Comparison of ENCODE assay signal across 20 cellular contexts in the genomic region with DNA sequence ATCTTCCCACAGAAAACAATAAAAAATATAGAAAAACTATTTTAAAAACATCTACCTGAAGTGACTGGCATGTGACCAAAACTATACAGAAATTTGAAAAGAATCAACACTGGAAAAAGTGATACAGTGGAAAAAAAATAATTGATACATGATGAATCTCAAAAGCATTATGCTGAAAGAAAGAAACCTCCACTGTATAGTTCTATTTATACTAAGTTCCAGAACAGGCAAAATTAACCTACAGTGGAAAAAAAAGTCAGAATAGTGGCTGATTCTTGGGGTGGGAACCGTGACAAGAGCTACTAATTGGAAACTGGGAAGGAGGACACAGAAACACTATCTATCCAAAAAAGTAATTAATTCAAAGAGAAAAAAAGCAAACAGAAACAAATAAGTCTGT. TPM values are rescaled to one million over a fixed set of nuclear protein-coding genes. Genes with fewer than 3 reads are reported as not detected.
DNase-seq lines count a peak whose midpoint lies in the region; ATAC-seq, FAIRE-seq and TF ChIP-seq lines count a peak whose summit lies in the region.
"Had no signal": no experiment of that assay in that cellular context is flagged by ENCODE, and none has a peak within 500 bp of the region (broad histone marks: within the 10 kb centered on the region; RNA-seq: fewer than 3 reads in every experiment).

No MANE protein-coding gene starts in this region.

- DNase-seq in T-helper 1 cell (no peak), HepG2 (ENCODE audit: low spot score) (no peak), head of caudate nucleus (no peak)
- no peak for DNase-seq in activated T-cell treated with anti-CD3 and anti-CD28 coated beads, Interleukin-2, amount 50 U/mL, for 72 hours
- no peak for DNase-seq in activated T-cell treated with anti-CD3 and anti-CD28 coated beads, Interleukin-2, amount 50 U/mL, for 48 hours
- DNase-seq: ACHN, BE2C, Calu3, DMS79 treated with DMSO at 0.1 percent for 48 hours, MG63, NCI-H2029, NCI-H446, NCI-H524 treated with DMSO at 0.1 percent for 48 hours, NCI-H774 had no signal

- in situ Hi-C loops in HepG2 (cut with HindIII; ENCODE audit: extremely low pct_ligation_motif_present, low pct_unique_long_range_greater_than_20kb): loop anchor here (10.0 to 25.0 kb wide), 2 partner anchors 349 to 559 kb away; partner anchors contain the start of genes ADO, ARID5B and EGR2

- H2AFZ ChIP-seq in Loucy (ENCODE audit: low read length): no peak overlapping the region
- H2AFZ ChIP-seq in HepG2 (ENCODE audit: low read length): no peak overlapping the region

- POLR2A ChIA-PET in HepG2 (lab: Yijun Ruan, JAX): no interaction called here

- H3K4me2 ChIP-seq in Loucy (ENCODE audit: low read depth, low read length, poor library complexity, severe bottlenecking): peak overlapping the region; percentile 11
- no peak overlapping the region for H3K4me2 ChIP-seq in HepG2 (ENCODE audit: low read depth, low read length)

- no peak for TF ChIP-seq RAD21 in HepG2 (CRISPR knock-in tag; IDR thresholded peaks at IDR 0.05)

- TF ChIP-seq EP300 in HepG2 (IDR thresholded peaks at IDR 0.05; ENCODE audit: low read depth in 2 of 2, low read length in 2 of 2) (no peak), HepG2 (CRISPR knock-in tag; IDR thresholded peaks at IDR 0.05; ENCODE audit: borderline replicate concordance) (no peak)

- H3K9ac ChIP-seq in Loucy (ENCODE audit: low read depth, low read length, poor library complexity, severe bottlenecking) (no peak overlapping the region), HepG2 (ENCODE audit: insufficient read depth, low read depth, low read length) (no peak overlapping the region)

- TF ChIP-seq CTCF in Loucy (conservative IDR thresholded peaks at IDR 0.05; ENCODE audit: low read length) (no peak), HepG2 (CRISPR knock-in tag; IDR thresholded peaks at IDR 0.05) (no peak)

- H3K36me3 Mint-ChIP-seq in T-helper 1 cell treated with Interleukin-12 subunit alpha and Interleukin-12 subunit beta and Interleukin-4 antibody, amounts not matched to agents 30 μg/mL and 1 μg/mL, for 36 hours (ENCODE audit: low read depth): peaks cover 5% of the 10 kb centered on the region
- H3K36me3 Mint-ChIP-seq in activated T-cell treated with anti-CD3 and anti-CD28 coated beads, Interleukin-2, amount 50 U/mL, for 72 hours (ENCODE audit: insufficient read depth in 2 of 2): peaks cover 0 to 8% of the 10 kb centered on the region in 2 donors
- H3K36me3 Mint-ChIP-seq in activated naive CD8-positive, alpha-beta T cell: no peaks in the 10 kb centered on the region

- no peaks in the 10 kb centered on the region for H3K9me3 Mint-ChIP-seq in T-helper 1 cell treated with Interleukin-12 subunit alpha and Interleukin-12 subunit beta and Interleukin-4 antibody, amounts not matched to agents 30 μg/mL and 1 μg/mL, for 36 hours
- no peaks in the 10 kb centered on the region for H3K9me3 Mint-ChIP-seq in activated T-cell treated with anti-CD3 and anti-CD28 coated beads, Interleukin-2, amount 50 U/mL, for 72 hours
- H3K9me3 Mint-ChIP-seq in activated naive CD8-positive, alpha-beta T cell (ENCODE audit: low read depth): peaks cover 9% of the 10 kb centered on the region

- H3K79me2 ChIP-seq in Loucy (ENCODE audit: insufficient read depth, low read length) (peaks cover 89% of the 10 kb centered on the region), HepG2 (ENCODE audit: insufficient read depth, low read length) (peaks cover 2% of the 10 kb centered on the region)

- peak overlapping the region; percentile 38 for H3K27ac Mint-ChIP-seq in T-helper 1 cell treated with Interleukin-12 subunit alpha and Interleukin-12 subunit beta and Interleukin-4 antibody, amounts not matched to agents 30 μg/mL and 1 μg/mL, for 36 hours
- peak overlapping the region; percentile 41 for H3K27ac Mint-ChIP-seq in activated T-cell treated with anti-CD3 and anti-CD28 coated beads, Interleukin-2, amount 50 U/mL, for 72 hours
- peak overlapping the region; percentile 90 for H3K27ac Mint-ChIP-seq in activated naive CD8-positive, alpha-beta T cell

- no peak for TF ChIP-seq POLR2A in HepG2 (IDR thresholded peaks at IDR 0.05; ENCODE audit: insufficient read depth in 1 of 2, low read depth in 2 of 2, low read length in 2 of 2)

- WGBS in HepG2 (ENCODE audit: low lambda C conversion rate): 100% methylated on average over 1 of the region's 1 CpG

- H3F3A ChIP-seq in Loucy (ENCODE audit: low read depth): no peaks in the 10 kb centered on the region

- intact Hi-C loops in HepG2 (cut with micrococcal nuclease; ENCODE audit: unreplicated experiment) (no loop called here), head of caudate nucleus (cut with DNase I) (no loop called here)

- H3K4me3 Mint-ChIP-seq in T-helper 1 cell treated with Interleukin-12 subunit alpha and Interleukin-12 subunit beta and Interleukin-4 antibody, amounts not matched to agents 30 μg/mL and 1 μg/mL, for 36 hours: no peak overlapping the region
- peak overlapping the region; percentile 24 to 53 for H3K4me3 Mint-ChIP-seq in activated T-cell treated with anti-CD3 and anti-CD28 coated beads, Interleukin-2, amount 50 U/mL, for 72 hours
- peak overlapping the region; percentile 1 for H3K4me3 Mint-ChIP-seq in activated naive CD8-positive, alpha-beta T cell

- no peaks in the 10 kb centered on the region for H3K27me3 Mint-ChIP-seq in T-helper 1 cell treated with Interleukin-12 subunit alpha and Interleukin-12 subunit beta and Interleukin-4 antibody, amounts not matched to agents 30 μg/mL and 1 μg/mL, for 36 hours (ENCODE audit: low read depth)
- H3K27me3 Mint-ChIP-seq in activated T-cell treated with anti-CD3 and anti-CD28 coated beads, Interleukin-2, amount 50 U/mL, for 72 hours (ENCODE audit: low read depth): no peaks in the 10 kb centered on the region
- H3K27me3 Mint-ChIP-seq in activated naive CD8-positive, alpha-beta T cell: no peaks in the 10 kb centered on the region

- H3K9me3 ChIP-seq in Loucy (ENCODE audit: insufficient read depth, low read depth, low read length): no peaks in the 10 kb centered on the region
- H3K9me3 ChIP-seq in HepG2 (ENCODE audit: low read length): no peaks in the 10 kb centered on the region
- H3K9me3 ChIP-seq: BE2C, MG63 had no signal

- CTCF ChIA-PET in HepG2 (lab: Yijun Ruan, JAX; ENCODE audit: low intra/inter-chr PET ratio, low total read pairs): no interaction called here

- H3K27me3 ChIP-seq in Loucy (ENCODE audit: insufficient read depth, low read length, poor library complexity, severe bottlenecking): no peaks in the 10 kb centered on the region
- no peaks in the 10 kb centered on the region for H3K27me3 ChIP-seq in HepG2 (ENCODE audit: control insufficient read depth in 1 of 2, insufficient read depth in 2 of 2, low read length in 2 of 2)
- H3K27me3 ChIP-seq: BE2C, MG63 had no signal

- no peaks in the 10 kb centered on the region for H4K20me1 ChIP-seq in Loucy (ENCODE audit: insufficient read depth, low read length, poor library complexity, severe bottlenecking)
- no peaks in the 10 kb centered on the region for H4K20me1 ChIP-seq in HepG2 (ENCODE audit: insufficient read depth, low read length)

- H3K9me2 ChIP-seq in Loucy (replicated peaks; ENCODE audit: low read depth, low read length): no peaks in the 10 kb centered on the region

- H3K36me3 ChIP-seq in Loucy (ENCODE audit: insufficient read depth, low read length): peaks cover 15% of the 10 kb centered on the region
- peaks cover 0 to 2% of the 10 kb centered on the region in 2 experiments; a peak in 1 of 5 replicates for H3K36me3 ChIP-seq in HepG2 (replicated peaks in 1 of 2; ENCODE audit: control insufficient read depth in 1 of 2, insufficient read depth in 2 of 2, low read length in 2 of 2)
- H3K36me3 ChIP-seq: BE2C, MG63 had no signal

- no peak overlapping the region for H3K27ac ChIP-seq in HepG2 (ENCODE audit: extremely low read length, insufficient read depth, low read length)
- H3K27ac ChIP-seq: 22Rv1 had no signal

- H3K4me1 Mint-ChIP-seq in T-helper 1 cell treated with Interleukin-12 subunit alpha and Interleukin-12 subunit beta and Interleukin-4 antibody, amounts not matched to agents 30 μg/mL and 1 μg/mL, for 36 hours (ENCODE audit: low read depth): peaks cover 7% of the 10 kb centered on the region
- H3K4me1 Mint-ChIP-seq in activated T-cell treated with anti-CD3 and anti-CD28 coated beads, Interleukin-2, amount 50 U/mL, for 72 hours (ENCODE audit: low read depth): peaks cover 54% of the 10 kb centered on the region
- H3K4me1 Mint-ChIP-seq in activated naive CD8-positive, alpha-beta T cell (ENCODE audit: low read depth): peaks cover 20% of the 10 kb centered on the region

- H3K4me1 ChIP-seq in Loucy (ENCODE audit: insufficient read depth, low read length, poor library complexity, severe bottlenecking) (peaks cover 41% of the 10 kb centered on the region), HepG2 (ENCODE audit: insufficient read depth, low read length) (peaks cover 12% of the 10 kb centered on the region)
- H3K4me1 ChIP-seq: BE2C had no signal

- no peak for ATAC-seq in activated T-cell treated with anti-CD3 and anti-CD28 coated beads, Interleukin-2, amount 50 U/mL, for 72 hours (replicated peaks in 1 of 2)
- no peak for ATAC-seq in HepG2
- ATAC-seq: K562 had no signal

- no TSS peak for BruUV-seq in HepG2 (replicated peaks; lab: Mats Ljungman, UMichigan)

- no peak for FAIRE-seq in HepG2 (lab: Jason Lieb, UNC)
- FAIRE-seq: GM12892, K562 had no signal

- H3K4me3 ChIP-seq in Loucy (ENCODE audit: low read length, poor library complexity, severe bottlenecking) (no peak overlapping the region), HepG2 (replicated peaks in 1 of 3; ENCODE audit: insufficient read depth in 1 of 3, low read depth in 2 of 3, low read length in 3 of 3) (no peak overlapping the region)
- H3K4me3 ChIP-seq: K562, MG63 had no signal

RNA-seq across cellular contexts. Expression of gene RTKN2, which starts 14.9 kb away (rescaled TPM):
- total RNA-seq in activated T-cell treated with anti-CD3 and anti-CD28 coated beads, Interleukin-2, amount 50 U/mL, for 72 hours: 10 to 100 TPM in 1 of 2 donors, 1 to 10 TPM in 1; 9.8 to 18.7 TPM
- 7.0 and 10.8 TPM in 2 replicates for total RNA-seq in HepG2 (2016; rRNA removed; fragmentation: Illumina TruSeq; extraction: Trizol)
- 1.7 and 2.3 TPM in 2 replicates for total RNA-seq in HepG2 (2016; cell fraction: cytosol; rRNA removed; fragmentation: Illumina TruSeq; extraction: Trizol; ENCODE audit: low read depth)
- total RNA-seq in HepG2 (2016; cell fraction: insoluble cytoplasmic fraction; rRNA removed; fragmentation: Illumina TruSeq; extraction: Trizol): 6.6 and 10.1 TPM in 2 replicates
- 3.9 and 4.5 TPM in 2 replicates for total RNA-seq in HepG2 (2016; cell fraction: membrane; rRNA removed; fragmentation: Illumina TruSeq; extraction: Trizol)
- 13.5 and 13.9 TPM in 2 replicates for total RNA-seq in HepG2 (2016; cell fraction: nucleus; rRNA removed; fragmentation: Illumina TruSeq; extraction: Trizol)
- 1.2 and 2.2 TPM in 2 replicates for polyA plus RNA-seq in HepG2 (2011; rRNA removed)
- 0.67 and 0.70 TPM in 2 replicates for polyA plus RNA-seq in HepG2 (2011; cell fraction: cytosol; rRNA removed)
- 1.4 and 1.6 TPM in 2 replicates for polyA plus RNA-seq in HepG2 (2011; cell fraction: nucleus; rRNA removed)
- 1.5 and 3.2 TPM in 2 replicates for polyA plus RNA-seq in HepG2 (2012)
- polyA plus RNA-seq in HepG2 (2016; cell fraction: cytosol; fragmentation: Illumina TruSeq; extraction: Trizol; ENCODE audit: low read depth): 1.1 TPM in 2 replicates
- 9.3 TPM in 2 replicates for polyA plus RNA-seq in HepG2 (2016; cell fraction: insoluble cytoplasmic fraction; fragmentation: Illumina TruSeq; extraction: Trizol; ENCODE audit: low read depth)
- 2.1 and 2.7 TPM in 2 replicates for polyA plus RNA-seq in HepG2 (2016; cell fraction: membrane; fragmentation: Illumina TruSeq; extraction: Trizol; ENCODE audit: low read depth)
- polyA plus RNA-seq in HepG2 (2016; cell fraction: nucleus; fragmentation: Illumina TruSeq; extraction: Trizol; ENCODE audit: insufficient read depth, low read depth): 9.6 and 11.4 TPM in 2 replicates
- 0.87 and 1.0 TPM in 2 replicates for polyA minus RNA-seq in HepG2 (2011; rRNA and poly(A)+ RNA removed; ENCODE audit: low replicate concordance)
- polyA minus RNA-seq in HepG2 (2011; cell fraction: cytosol; rRNA and poly(A)+ RNA removed): 1.8 and 2.0 TPM in 2 replicates
- 15.0 and 20.2 TPM in 2 replicates for polyA minus RNA-seq in HepG2 (2011; cell fraction: nucleus; rRNA and poly(A)+ RNA removed)

Comparison
In these comparisons a context has a peak if more than half of its experiments do, and no peak if none do; other contexts are left out.
1. H3K27ac Mint-ChIP-seq: peak in every context shown above with its lines; median percentile 90 in activated naive CD8-positive, alpha-beta T cell; 41 in activated T-cell treated with anti-CD3 and anti-CD28 coated beads, Interleukin-2, amount 50 U/mL, for 72 hours; 38 in T-helper 1 cell treated with Interleukin-12 subunit alpha and Interleukin-12 subunit beta and Interleukin-4 antibody, amounts not matched to agents 30 μg/mL and 1 μg/mL, for 36 hours.